In genomic region chr6:108559884-108560462, GRCh38 we compare ENCODE assay signal across 8 cellular contexts. TPM values are rescaled to one million over a fixed set of nuclear protein-coding genes. Genes with fewer than 3 reads are reported as not detected.
DNase-seq lines count a peak whose midpoint lies in the region; ATAC-seq and TF ChIP-seq lines count a peak whose summit lies in the region.

No MANE protein-coding gene starts in this region.

- H3K9ac ChIP-seq in iPS-18a (ENCODE audit: low read length) = peak overlapping the region; percentile 68

- peak; percentile 39 for DNase-seq in stimulated activated CD4-positive, alpha-beta T cell treated with anti-CD3 and anti-CD28 coated beads, Interleukin-15, amount 100 ng/mL, for 24 hours
- DNase-seq in stimulated activated CD4-positive, alpha-beta T cell treated with anti-CD3 and anti-CD28 coated beads, Interleukin-2, amount 100 ng/mL, for 48 hours = no peak
- DNase-seq in HT-29 (ENCODE audit: low spot score) (peak; percentile 67), OCI-LY7 (ENCODE audit: low spot score) (peak; percentile 16), brain pericyte (ENCODE audit: low read depth, low spot score) (peak; percentile 42), skeletal muscle cell (ENCODE audit: low read depth) (peak; percentile 59)

- H3K4me2 ChIP-seq in OCI-LY7 (ENCODE audit: low read length) = peak overlapping the region; percentile 94

- intact Hi-C loops in OCI-LY7 (cut with micrococcal nuclease; ENCODE audit: unreplicated experiment) = loop anchor here (1.0 to 5.0 kb wide), 3 partner anchors 222 to 512 kb away; no protein-coding TSS in a partner anchor

- no peaks in the 10 kb centered on the region for H3K9me2 ChIP-seq in OCI-LY7 (ENCODE audit: insufficient read depth, low read length)

- no TSS peak for BruUV-seq in OCI-LY7 (replicated peaks; lab: Mats Ljungman, UMichigan)

- H3K27me3 ChIP-seq in iPS-18a (ENCODE audit: control insufficient read depth, insufficient read depth, low read length) = peaks cover 60% of the 10 kb centered on the region

- H3K36me3 ChIP-seq in OCI-LY7 (ENCODE audit: insufficient read depth, low read length) (no peaks in the 10 kb centered on the region; the same call in 1 of the 2 replicates), iPS-18a (ENCODE audit: control insufficient read depth, low read depth, low read length) (no peaks in the 10 kb centered on the region)

- CTCF ChIA-PET in OCI-LY7 (lab: Charles Lee; ENCODE audit: unreplicated experiment) = no interaction called here

- H3K79me2 ChIP-seq in OCI-LY7 (ENCODE audit: insufficient read depth, low read depth, low read length) = no peaks in the 10 kb centered on the region

- H4K20me1 ChIP-seq in OCI-LY7 (ENCODE audit: insufficient read depth, low read length) = peaks cover 21% of the 10 kb centered on the region

- TF ChIP-seq CTCF in OCI-LY7 (conservative IDR thresholded peaks at IDR 0.05; ENCODE audit: low read length) = no peak

- H2AFZ ChIP-seq in OCI-LY7 (ENCODE audit: low read length) = peak overlapping the region; percentile 54; the same call in 1 of the 2 replicates

- no peak for ATAC-seq in HG02938 (IDR thresholded peaks at IDR 0.05; ENCODE audit: unreplicated experiment)

- H3K27ac ChIP-seq in OCI-LY7 (ENCODE audit: low read depth, low read length, poor library complexity, severe bottlenecking) = no peak overlapping the region
- H3K27ac ChIP-seq in iPS-18a (ENCODE audit: low read length) = no peak overlapping the region

- H3K4me1 ChIP-seq in OCI-LY7 (ENCODE audit: insufficient read depth, low read length, poor library complexity, severe bottlenecking) (peaks cover 26% of the 10 kb centered on the region), iPS-18a (ENCODE audit: control insufficient read depth, low read depth, low read length) (peaks cover 25% of the 10 kb centered on the region)

- H3K4me3 ChIP-seq in OCI-LY7 (ENCODE audit: low read depth, low read length, poor library complexity, severe bottlenecking) (peak overlapping the region; percentile 91), iPS-18a (ENCODE audit: low read length) (peak overlapping the region; percentile 97), skeletal muscle cell (ENCODE audit: low read depth, low read length) (peak overlapping the region; percentile 91)

- H3K9me3 ChIP-seq in OCI-LY7 (ENCODE audit: low read length) (no peaks in the 10 kb centered on the region), iPS-18a (ENCODE audit: control insufficient read depth, low read depth, low read length) (no peaks in the 10 kb centered on the region)

- POLR2A ChIA-PET in OCI-LY7 (lab: Charles Lee) = interaction anchor here (1.5 to 1.6 kb wide), 2 partner anchors 33 to 220 kb away, joined by 3 to 4 read pairs; no protein-coding TSS in a partner anchor

RNA-seq across cellular contexts. Expression of gene FOXO3, which starts 0.7 kb away (rescaled TPM):
- 22.1 and 22.3 TPM in 2 replicates for total RNA-seq in HT-29 (2014; rRNA removed; shearing (Covaris generic))
- 3.0 and 3.8 TPM in 2 replicates for total RNA-seq in OCI-LY7 (2014; rRNA removed; shearing (Covaris generic))
- 9.4 and 9.9 TPM in 2 replicates for total RNA-seq in OCI-LY7 (2022)

Comparison
In these comparisons a context has a peak if more than half of its experiments do, and no peak if none do; other contexts are left out.
1. DNase-seq: peak in stimulated activated CD4-positive, alpha-beta T cell treated with anti-CD3 and anti-CD28 coated beads, Interleukin-15, amount 100 ng/mL, for 24 hours (single experiment), HT-29 (single experiment), OCI-LY7 (single experiment), brain pericyte (single experiment) and skeletal muscle cell (single experiment); none in stimulated activated CD4-positive, alpha-beta T cell treated with anti-CD3 and anti-CD28 coated beads, Interleukin-2, amount 100 ng/mL, for 48 hours (0 of 2).
2. Peak in every context shown above with its lines, with median percentiles within 50 percentile points of each other: H3K4me3 ChIP-seq.